ENCODE assay signal across 18 cellular contexts in the genomic region with DNA sequence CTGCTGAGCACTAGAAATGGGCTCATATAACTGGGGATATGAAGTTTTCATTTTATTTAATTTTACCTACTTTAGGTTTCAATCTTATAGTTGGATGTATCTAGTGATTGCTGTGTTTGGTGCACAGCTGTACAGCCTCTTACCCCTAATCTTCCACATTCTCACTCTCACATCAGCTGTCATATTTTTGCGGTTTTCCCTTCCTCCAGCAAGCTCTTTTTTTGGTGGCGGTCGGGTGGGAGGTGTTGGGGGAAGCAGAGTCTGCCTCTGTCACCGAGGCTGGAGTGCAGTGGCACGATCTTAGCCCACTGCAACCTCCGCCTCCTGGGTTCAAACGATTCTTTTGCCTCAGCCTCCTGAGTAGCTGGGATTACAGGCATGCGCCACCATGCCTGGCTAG.
"Had no signal": no experiment of that assay in that cellular context is flagged by ENCODE, and none has a peak within 500 bp of the region (broad histone marks: within the 10 kb centered on the region; RNA-seq: fewer than 3 reads in every experiment).

No MANE protein-coding gene starts in this region.

- H3K27me3 ChIP-seq: right atrium auricular region, sigmoid colon, transverse colon had no signal

- H3K4me3 ChIP-seq: dorsolateral prefrontal cortex, heart left ventricle, right atrium auricular region, sigmoid colon, stomach, thoracic aorta, transverse colon had no signal

- H3K36me3 ChIP-seq: heart left ventricle, right atrium auricular region, sigmoid colon, stomach, thoracic aorta, transverse colon had no signal

- H3K27ac ChIP-seq: dorsolateral prefrontal cortex, heart left ventricle, right atrium auricular region, sigmoid colon, stomach, thoracic aorta, transverse colon had no signal

- H3K4me1 ChIP-seq: heart left ventricle, right atrium auricular region, sigmoid colon, stomach had no signal

- H3K9me3 ChIP-seq: heart left ventricle, right atrium auricular region, sigmoid colon, thoracic aorta, transverse colon had no signal

- DNase-seq: cortex of kidney; dorsolateral prefrontal cortex; effector CD8-positive, alpha-beta T cell; heart left ventricle; hippocampal formation; kidney glomerular epithelial cell; mesendoderm; naive thymus-derived CD4-positive, alpha-beta T cell; posterior cingulate gyrus; sigmoid colon; small intestine; stimulated activated CD4-positive, alpha-beta T cell treated with anti-CD3 and anti-CD28 coated beads, Interleukin-12 subunit alpha, Interleukin-12 subunit beta, amount 100 ng/mL, for 4 hours; stimulated activated naive CD4-positive, alpha-beta T cell; stomach; substantia nigra; transverse colon had no signal

- ATAC-seq: heart left ventricle; naive thymus-derived CD4-positive, alpha-beta T cell had no signal
